In genomic region chr7:127699853-127700252, GRCh38 we compare ENCODE assay signal across 33 cellular contexts.
"Had no signal": no experiment of that assay in that cellular context is flagged by ENCODE, and none has a peak within 500 bp of the region (broad histone marks: within the 10 kb centered on the region; RNA-seq: fewer than 3 reads in every experiment).

No MANE protein-coding gene starts in this region.

- H3K9me3 ChIP-seq: esophagus muscularis mucosa, gastrocnemius medialis, heart left ventricle had no signal

- H3K4me3 ChIP-seq: coronary artery, dorsolateral prefrontal cortex, esophagus muscularis mucosa, gastrocnemius medialis, heart left ventricle had no signal

- H3K4me1 Mint-ChIP-seq: activated CD8-positive, alpha-beta memory T cell treated with anti-CD3 and anti-CD28 coated beads, Interleukin-2, amount 10 ng/mL, durations not matched to agents 7 days and 5 days; activated T-helper 17 cell treated with anti-CD3 and anti-CD28 coated beads, Interleukin-2, amount 50 U/mL, for 72 hours had no signal

- H3K27me3 Mint-ChIP-seq: activated CD4-positive, alpha-beta memory T cell treated with anti-CD3 and anti-CD28 coated beads for 36 hours; activated CD4-positive, alpha-beta T cell treated with anti-CD3 and anti-CD28 coated beads for 36 hours; activated CD4-positive, alpha-beta T cell treated with anti-CD3 and anti-CD28 coated beads, Interleukin-2, amount 10 ng/mL, durations not matched to agents 24 days and 14 days; activated CD8-positive, alpha-beta memory T cell treated with anti-CD3 and anti-CD28 coated beads, Interleukin-2, amount 10 ng/mL, durations not matched to agents 7 days and 5 days; activated naive CD8-positive, alpha-beta T cell; activated T-cell treated with anti-CD3 and anti-CD28 coated beads, Interleukin-2, amount 50 U/mL, for 24 hours; activated T-helper 17 cell treated with anti-CD3 and anti-CD28 coated beads, Interleukin-2, amount 50 U/mL, for 72 hours; central memory CD8-positive, alpha-beta T cell; dendritic cell treated with granulocyte-macrophage colony-stimulating factor and Interleukin-4, amounts not matched to agents 40 ng/mL and 50 ng/mL, for 4 days had no signal

- H3K27ac ChIP-seq: brain microvascular endothelial cell, coronary artery, esophagus muscularis mucosa, foreskin keratinocyte, gastrocnemius medialis, heart left ventricle, WERI-Rb-1 had no signal

- H3K27me3 ChIP-seq: brain microvascular endothelial cell, dorsolateral prefrontal cortex, esophagus muscularis mucosa, foreskin keratinocyte, gastrocnemius medialis, heart left ventricle had no signal

- H3K4me1 ChIP-seq: esophagus muscularis mucosa, foreskin keratinocyte, gastrocnemius medialis, heart left ventricle had no signal

- H3K27ac Mint-ChIP-seq: activated CD4-positive, alpha-beta memory T cell treated with anti-CD3 and anti-CD28 coated beads for 36 hours; activated CD4-positive, alpha-beta T cell treated with anti-CD3 and anti-CD28 coated beads for 36 hours; activated CD4-positive, alpha-beta T cell treated with anti-CD3 and anti-CD28 coated beads, Interleukin-2, amount 10 ng/mL, durations not matched to agents 24 days and 14 days; activated CD8-positive, alpha-beta memory T cell treated with anti-CD3 and anti-CD28 coated beads, Interleukin-2, amount 10 ng/mL, durations not matched to agents 7 days and 5 days; activated CD8-positive, alpha-beta T cell treated with anti-CD3 and anti-CD28 coated beads, Interleukin-2, amount 10 ng/mL, durations not matched to agents 7 days and 5 days; activated naive CD8-positive, alpha-beta T cell; activated T-helper 17 cell treated with anti-CD3 and anti-CD28 coated beads, Interleukin-2, amount 50 U/mL, for 72 hours; dendritic cell treated with granulocyte-macrophage colony-stimulating factor and Interleukin-4, amounts not matched to agents 40 ng/mL and 50 ng/mL, for 4 days; endodermal cell; T-helper 1 cell treated with Interleukin-12 subunit alpha and Interleukin-12 subunit beta and Interleukin-4 antibody, amounts not matched to agents 30 μg/mL and 1 μg/mL, for 36 hours; T-helper 2 cell treated with Interferon-gamma antibody and Interleukin-4, amounts not matched to agents 5 μg/mL and 100 μg/mL, for 36 hours had no signal

- ATAC-seq: activated CD4-positive, alpha-beta T cell treated with anti-CD3 and anti-CD28 coated beads for 36 hours; activated CD8-positive, alpha-beta memory T cell treated with anti-CD3 and anti-CD28 coated beads, Interleukin-2, amount 10 ng/mL, durations not matched to agents 7 days and 5 days; activated CD8-positive, alpha-beta T cell treated with anti-CD3 and anti-CD28 coated beads, Interleukin-2, amount 10 ng/mL, durations not matched to agents 7 days and 5 days; activated T-helper 17 cell treated with anti-CD3 and anti-CD28 coated beads, Interleukin-2, amount 50 U/mL, for 72 hours; foreskin keratinocyte; gastrocnemius medialis; heart left ventricle had no signal

- DNase-seq: activated CD4-positive, alpha-beta memory T cell treated with anti-CD3 and anti-CD28 coated beads for 36 hours; activated CD4-positive, alpha-beta T cell treated with anti-CD3 and anti-CD28 coated beads for 36 hours; activated CD4-positive, alpha-beta T cell treated with anti-CD3 and anti-CD28 coated beads, Interleukin-2, amount 10 ng/mL, durations not matched to agents 24 days and 14 days; activated CD4-positive, CD25-positive, alpha-beta regulatory T cell; activated CD4-positive, CD25-positive, alpha-beta regulatory T cell treated with anti-CD3 and anti-CD28 coated beads, Interleukin-2, amount 50 U/mL, for 72 hours; activated CD8-positive, alpha-beta memory T cell treated with anti-CD3 and anti-CD28 coated beads, Interleukin-2, amount 10 ng/mL, durations not matched to agents 7 days and 5 days; activated CD8-positive, alpha-beta memory T cell treated with anti-CD3 and anti-CD28 coated beads, Interleukin-2, amount 50 U/mL, for 4 hours; activated CD8-positive, alpha-beta T cell treated with anti-CD3 and anti-CD28 coated beads, Interleukin-2, amount 10 ng/mL, durations not matched to agents 7 days and 5 days; activated effector memory CD4-positive, alpha-beta T cell treated with Interleukin-2 at 50 U/mL for 16 hours; activated gamma-delta T cell treated with Interleukin-2 at 50 U/mL for 16 hours; activated naive CD4-positive, alpha-beta T cell treated with anti-CD3 and anti-CD28 coated beads, Interleukin-2, amount 50 U/mL, for 16 hours; activated naive CD4-positive, alpha-beta T cell treated with Interleukin-2 at 50 U/mL for 16 hours; activated T-cell treated with anti-CD3 and anti-CD28 coated beads, Interleukin-2, amount 50 U/mL, for 24 hours; amniotic stem cell; anterior cingulate cortex; brain microvascular endothelial cell; dorsolateral prefrontal cortex; effector memory CD4-positive, alpha-beta T cell; endodermal cell; foreskin keratinocyte; gastrocnemius medialis; glutamatergic neuron; heart left ventricle; T1000; WERI-Rb-1 had no signal

- H3K9me3 Mint-ChIP-seq: activated CD4-positive, alpha-beta memory T cell treated with anti-CD3 and anti-CD28 coated beads for 36 hours; activated CD4-positive, alpha-beta T cell treated with anti-CD3 and anti-CD28 coated beads, Interleukin-2, amount 10 ng/mL, durations not matched to agents 24 days and 14 days; activated T-cell treated with anti-CD3 and anti-CD28 coated beads, Interleukin-2, amount 50 U/mL, for 24 hours; activated T-helper 17 cell treated with anti-CD3 and anti-CD28 coated beads, Interleukin-2, amount 50 U/mL, for 72 hours; central memory CD8-positive, alpha-beta T cell; dendritic cell treated with granulocyte-macrophage colony-stimulating factor and Interleukin-4, amounts not matched to agents 40 ng/mL and 50 ng/mL, for 4 days; endodermal cell; T-helper 1 cell treated with Interleukin-12 subunit alpha and Interleukin-12 subunit beta and Interleukin-4 antibody, amounts not matched to agents 30 μg/mL and 1 μg/mL, for 36 hours; T-helper 2 cell treated with Interferon-gamma antibody and Interleukin-4, amounts not matched to agents 5 μg/mL and 100 μg/mL, for 36 hours had no signal

- H3K4me3 Mint-ChIP-seq: activated CD4-positive, alpha-beta memory T cell treated with anti-CD3 and anti-CD28 coated beads for 36 hours; activated CD4-positive, alpha-beta T cell treated with anti-CD3 and anti-CD28 coated beads for 36 hours; activated CD4-positive, alpha-beta T cell treated with anti-CD3 and anti-CD28 coated beads, Interleukin-2, amount 10 ng/mL, durations not matched to agents 24 days and 14 days; activated CD8-positive, alpha-beta memory T cell treated with anti-CD3 and anti-CD28 coated beads, Interleukin-2, amount 10 ng/mL, durations not matched to agents 7 days and 5 days; activated CD8-positive, alpha-beta T cell treated with anti-CD3 and anti-CD28 coated beads, Interleukin-2, amount 10 ng/mL, durations not matched to agents 7 days and 5 days; activated naive CD8-positive, alpha-beta T cell; activated T-cell treated with anti-CD3 and anti-CD28 coated beads, Interleukin-2, amount 50 U/mL, for 24 hours; activated T-helper 17 cell treated with anti-CD3 and anti-CD28 coated beads, Interleukin-2, amount 50 U/mL, for 72 hours; central memory CD8-positive, alpha-beta T cell; dendritic cell treated with granulocyte-macrophage colony-stimulating factor and Interleukin-4, amounts not matched to agents 40 ng/mL and 50 ng/mL, for 4 days; endodermal cell; T-helper 1 cell treated with Interleukin-12 subunit alpha and Interleukin-12 subunit beta and Interleukin-4 antibody, amounts not matched to agents 30 μg/mL and 1 μg/mL, for 36 hours; T-helper 2 cell treated with Interferon-gamma antibody and Interleukin-4, amounts not matched to agents 5 μg/mL and 100 μg/mL, for 36 hours had no signal
